In genomic region chr14:22822017-22822618, GRCh38 we compare ENCODE assay signal across 8 cellular contexts. TPM values are rescaled to one million over a fixed set of nuclear protein-coding genes. Genes with fewer than 3 reads are reported as not detected.
DNase-seq lines count a peak whose midpoint lies in the region; ATAC-seq and TF ChIP-seq lines count a peak whose summit lies in the region.
"Had no signal": no experiment of that assay in that cellular context is flagged by ENCODE, and none has a peak within 500 bp of the region (broad histone marks: within the 10 kb centered on the region; RNA-seq: fewer than 3 reads in every experiment).

No MANE protein-coding gene starts in this region.

- no CpG with 5 or more reads among the region's 34 CpGs for WGBS in iPS DF 6.9 (ENCODE audit: insufficient coverage, insufficient read length)

- H3K9me3 Mint-ChIP-seq in activated T-cell treated with anti-CD3 and anti-CD28 coated beads, Interleukin-2, amount 50 U/mL, for 24 hours, result no peaks in the 10 kb centered on the region

- H3K36me3 ChIP-seq in iPS DF 6.9 (ENCODE audit: control insufficient read depth, insufficient read depth, low read length) (no peaks in the 10 kb centered on the region), thoracic aorta (no peaks in the 10 kb centered on the region)

- H3K27me3 Mint-ChIP-seq in activated T-cell treated with anti-CD3 and anti-CD28 coated beads, Interleukin-2, amount 50 U/mL, for 24 hours, result peaks cover 21% of the 10 kb centered on the region

- H3K9me3 ChIP-seq in iPS DF 6.9 (ENCODE audit: control insufficient read depth, insufficient read depth, low read length) (no peaks in the 10 kb centered on the region), thoracic aorta (no peaks in the 10 kb centered on the region)

- H3K27ac Mint-ChIP-seq in activated T-cell treated with anti-CD3 and anti-CD28 coated beads, Interleukin-2, amount 50 U/mL, for 24 hours, result no peak overlapping the region

- H3K4me3 ChIP-seq in iPS DF 6.9 (ENCODE audit: low read length) (peak overlapping the region; percentile 64; the same call in 1 of the 2 replicates), thoracic aorta (peak overlapping the region; percentile 72)
- H3K4me3 ChIP-seq: lung had no signal

- H3K4me1 ChIP-seq in iPS DF 6.9 (ENCODE audit: control insufficient read depth, insufficient read depth, low read length) (peaks cover 5% of the 10 kb centered on the region; the same call in 1 of the 2 replicates), thoracic aorta (ENCODE audit: control insufficient read depth in 1 of 2, low read depth in 2 of 2) (peaks cover 11 to 47% of the 10 kb centered on the region in 2 donors)

- no peak for DNase-seq in activated T-cell treated with anti-CD3 and anti-CD28 coated beads, Interleukin-2, amount 50 U/mL, for 24 hours
- DNase-seq in activated T-cell treated with anti-CD3 and anti-CD28 coated beads, Interleukin-2, amount 50 U/mL, for 48 hours, result no peak
- DNase-seq in iPS DF 6.9 (ENCODE audit: low read depth, low spot score), result no peak
- no peak for DNase-seq in thoracic aorta (ENCODE audit: low spot score)
- no peak for DNase-seq in AG20443 (ENCODE audit: low spot score)
- DNase-seq in NCI-H526 (lab: John Stamatoyannopoulos, UW), result no peak

- peaks cover 31% of the 10 kb centered on the region for H3K4me1 Mint-ChIP-seq in activated T-cell treated with anti-CD3 and anti-CD28 coated beads, Interleukin-2, amount 50 U/mL, for 24 hours (ENCODE audit: low read depth)

- no peak for ATAC-seq in thoracic aorta (ENCODE audit: insufficient number of reproducible peaks, low FRiP score, low read depth)

- H3K4me3 Mint-ChIP-seq in activated T-cell treated with anti-CD3 and anti-CD28 coated beads, Interleukin-2, amount 50 U/mL, for 24 hours, result peak overlapping the region; percentile 64

- no peaks in the 10 kb centered on the region for H3K27me3 ChIP-seq in iPS DF 6.9 (ENCODE audit: control insufficient read depth, insufficient read depth, low read length)
- H3K27me3 ChIP-seq in thoracic aorta (replicated peaks; ENCODE audit: insufficient read depth), result no peaks in the 10 kb centered on the region

- no peaks in the 10 kb centered on the region for H3K36me3 Mint-ChIP-seq in activated T-cell treated with anti-CD3 and anti-CD28 coated beads, Interleukin-2, amount 50 U/mL, for 24 hours (ENCODE audit: low read depth)
- H3K36me3 Mint-ChIP-seq: CD4-positive, CD25-positive, alpha-beta regulatory T cell had no signal

- no peak for TF ChIP-seq CTCF in thoracic aorta (IDR thresholded peaks at IDR 0.05)

- H3K27ac ChIP-seq in iPS DF 6.9 (ENCODE audit: low read length) (no peak overlapping the region), thoracic aorta (peak overlapping the region; percentile 60 to 66)

RNA-seq across cellular contexts. Expression of gene SLC7A7, which starts 6.9 kb away (rescaled TPM):
- 10 to 100 TPM; 34.4 to 38.5 TPM for total RNA-seq in thoracic aorta
- total RNA-seq: CD4-positive, CD25-positive, alpha-beta regulatory T cell had no signal

RNA-seq across cellular contexts. Expression of gene MRPL52, which starts 7.6 kb away (rescaled TPM):
- 10 to 100 TPM; 17.3 to 65.0 TPM for total RNA-seq in thoracic aorta

RNA-seq across cellular contexts. Expression of gene MMP14, which starts 14.3 kb away (rescaled TPM):
- 100 to 1,000 TPM; 160 to 182 TPM for total RNA-seq in thoracic aorta

RNA-seq across cellular contexts. Expression of gene LRP10, which starts 49.4 kb away (rescaled TPM):
- 100 to 1,000 TPM; 158 to 209 TPM for total RNA-seq in thoracic aorta

RNA-seq across cellular contexts. Expression of gene OXA1L, which starts 55.6 kb away (rescaled TPM):
- total RNA-seq in thoracic aorta, result 10 to 100 TPM; 72.2 to 72.6 TPM
